In the genomic region with DNA sequence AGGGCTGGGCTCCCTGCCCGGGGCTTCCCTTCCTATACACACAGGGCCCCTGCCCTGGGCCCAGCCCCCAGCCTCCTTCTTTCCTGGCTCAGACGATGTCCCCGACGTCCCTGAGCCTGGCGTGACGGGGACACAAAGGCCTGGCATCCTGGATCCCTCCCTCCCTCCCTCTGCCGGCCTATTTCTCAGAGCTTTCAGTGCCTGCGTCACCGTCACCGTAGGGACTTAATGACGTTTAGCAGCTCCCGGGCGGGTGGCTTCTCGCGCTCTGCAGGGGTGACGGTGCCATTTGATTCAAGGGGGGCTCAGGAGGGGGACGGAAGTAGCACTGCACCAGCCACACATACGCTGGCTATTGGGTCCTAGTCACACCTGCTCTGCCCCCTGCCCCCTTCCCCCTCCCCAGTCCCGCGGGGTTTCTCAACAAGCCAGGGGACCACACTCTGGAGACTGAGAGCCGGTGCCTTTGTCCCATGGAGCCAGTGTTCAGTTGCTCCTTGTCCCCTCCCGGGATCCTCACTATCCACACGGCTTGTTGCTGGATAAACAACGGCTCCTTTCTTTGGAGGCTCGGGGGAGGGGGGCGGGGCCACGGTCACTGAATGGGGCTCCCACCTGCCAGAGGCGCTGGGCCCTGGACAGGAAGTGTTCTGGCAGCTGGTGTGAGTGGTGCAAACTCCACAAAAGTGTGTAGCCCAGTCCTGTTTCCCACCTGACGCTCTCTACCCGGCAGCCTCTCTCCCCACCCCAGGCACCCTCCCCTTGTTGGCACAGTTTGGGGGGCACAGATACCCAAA, we compare ENCODE assay signal across 8 cellular contexts.
DNase-seq lines count a peak whose midpoint lies in the region; ATAC-seq and TF ChIP-seq lines count a peak whose summit lies in the region.
"Not testable (repeated sequence)": the region's sequence is repeated elsewhere in the genome, so short reads cannot be mapped to it uniquely, and the experiment has no call there.

No MANE protein-coding gene starts in this region.

- H3K27me3 Mint-ChIP-seq in CD8-positive, alpha-beta T cell (ENCODE audit: low read depth); activated CD4-positive, alpha-beta T cell treated with anti-CD3 and anti-CD28 coated beads for 36 hours; activated naive CD8-positive, alpha-beta T cell treated with anti-CD3 and anti-CD28 coated beads, Interleukin-2, amount 10 ng/mL, durations not matched to agents 7 days and 5 days; natural killer cell (ENCODE audit: low read depth in 2 of 2); stimulated activated naive CD8-positive, alpha-beta T cell treated with anti-CD3 and anti-CD28 coated beads, Interleukin-15, amount 100 ng/mL, for 72 hours: not testable (repeated sequence)

- peak; percentile 92 for ATAC-seq in CD8-positive, alpha-beta T cell
- ATAC-seq in activated CD4-positive, alpha-beta T cell treated with anti-CD3 and anti-CD28 coated beads for 36 hours: peak; percentile 71
- peak; percentile 83 for ATAC-seq in activated naive CD8-positive, alpha-beta T cell treated with anti-CD3 and anti-CD28 coated beads, Interleukin-2, amount 10 ng/mL, durations not matched to agents 7 days and 5 days (ENCODE audit: low read depth)
- ATAC-seq in gastroesophageal sphincter (peak; percentile 28), left ventricle myocardium superior (peak; percentile 62), right lobe of liver (peak in 3 of 4 donors; percentile 9 to 67 (median 46)), natural killer cell (peak; percentile 93 to 94 (median 93))
- ATAC-seq in stimulated activated naive CD8-positive, alpha-beta T cell treated with anti-CD3 and anti-CD28 coated beads, Interleukin-15, amount 100 ng/mL, for 72 hours: peak; percentile 72

- POLR2A ChIA-PET in CD8-positive, alpha-beta T cell (lab: Charles Lee); activated CD4-positive, alpha-beta T cell treated with anti-CD3 and anti-CD28 coated beads for 36 hours (lab: Charles Lee); activated naive CD8-positive, alpha-beta T cell treated with anti-CD3 and anti-CD28 coated beads, Interleukin-2, amount 10 ng/mL, durations not matched to agents 7 days and 5 days (lab: Charles Lee): not testable (repeated sequence)

- H3K9me3 ChIP-seq in CD8-positive, alpha-beta T cell (ENCODE audit: low read length); gastroesophageal sphincter; right lobe of liver: not testable (repeated sequence)

- not testable (repeated sequence) for H3K4me1 Mint-ChIP-seq in CD8-positive, alpha-beta T cell (ENCODE audit: low read depth); activated CD4-positive, alpha-beta T cell treated with anti-CD3 and anti-CD28 coated beads for 36 hours; activated naive CD8-positive, alpha-beta T cell treated with anti-CD3 and anti-CD28 coated beads, Interleukin-2, amount 10 ng/mL, durations not matched to agents 7 days and 5 days; natural killer cell; stimulated activated naive CD8-positive, alpha-beta T cell treated with anti-CD3 and anti-CD28 coated beads, Interleukin-15, amount 100 ng/mL, for 72 hours

- not testable (repeated sequence) for DNase-seq in CD8-positive, alpha-beta T cell; activated CD4-positive, alpha-beta T cell treated with anti-CD3 and anti-CD28 coated beads for 36 hours; left ventricle myocardium superior; natural killer cell; stimulated activated naive CD8-positive, alpha-beta T cell treated with anti-CD3 and anti-CD28 coated beads, Interleukin-15, amount 100 ng/mL, for 72 hours
- DNase-seq in activated naive CD8-positive, alpha-beta T cell treated with anti-CD3 and anti-CD28 coated beads, Interleukin-2, amount 10 ng/mL, durations not matched to agents 7 days and 5 days: peak; percentile 1
- peak in 1 of 3 donors; percentile 3 for DNase-seq in right lobe of liver

- H3K9me3 Mint-ChIP-seq in CD8-positive, alpha-beta T cell; activated CD4-positive, alpha-beta T cell treated with anti-CD3 and anti-CD28 coated beads for 36 hours (ENCODE audit: low read depth); activated naive CD8-positive, alpha-beta T cell treated with anti-CD3 and anti-CD28 coated beads, Interleukin-2, amount 10 ng/mL, durations not matched to agents 7 days and 5 days; natural killer cell; stimulated activated naive CD8-positive, alpha-beta T cell treated with anti-CD3 and anti-CD28 coated beads, Interleukin-15, amount 100 ng/mL, for 72 hours: not testable (repeated sequence)

- H3K36me3 ChIP-seq in CD8-positive, alpha-beta T cell (ENCODE audit: insufficient read depth, low read length); gastroesophageal sphincter; right lobe of liver: not testable (repeated sequence)

- CTCF ChIA-PET in CD8-positive, alpha-beta T cell (lab: Charles Lee); activated CD4-positive, alpha-beta T cell treated with anti-CD3 and anti-CD28 coated beads for 36 hours (lab: Charles Lee): not testable (repeated sequence)

- TF ChIP-seq EP300 in gastroesophageal sphincter (IDR thresholded peaks at IDR 0.05): not testable (repeated sequence)

- no CpG with 5 or more reads among the region's 30 CpGs for WGBS in gastroesophageal sphincter (ENCODE audit: low coverage in 1 of 2), 2 donors
- no CpG with 5 or more reads among the region's 30 CpGs for whole genome bisulfite sequencing in right lobe of liver (ENCODE audit: insufficient coverage, low coverage, low lambda C conversion rate, missing lambda C conversion rate)

- H3K4me3 Mint-ChIP-seq in CD8-positive, alpha-beta T cell; activated CD4-positive, alpha-beta T cell treated with anti-CD3 and anti-CD28 coated beads for 36 hours; activated naive CD8-positive, alpha-beta T cell treated with anti-CD3 and anti-CD28 coated beads, Interleukin-2, amount 10 ng/mL, durations not matched to agents 7 days and 5 days; natural killer cell; stimulated activated naive CD8-positive, alpha-beta T cell treated with anti-CD3 and anti-CD28 coated beads, Interleukin-15, amount 100 ng/mL, for 72 hours: not testable (repeated sequence)

- TF ChIP-seq CTCF in CD8-positive, alpha-beta T cell (IDR thresholded peaks at IDR 0.05); gastroesophageal sphincter (IDR thresholded peaks at IDR 0.05); right lobe of liver (IDR thresholded peaks at IDR 0.05); natural killer cell (IDR thresholded peaks at IDR 0.05): not testable (repeated sequence)

- H3K27me3 ChIP-seq in CD8-positive, alpha-beta T cell (ENCODE audit: insufficient read depth, low read length); gastroesophageal sphincter; right lobe of liver: not testable (repeated sequence)

- H3K4me3 ChIP-seq in CD8-positive, alpha-beta T cell (ENCODE audit: low read depth, low read length); gastroesophageal sphincter; right lobe of liver: not testable (repeated sequence)

- H3K36me3 Mint-ChIP-seq in CD8-positive, alpha-beta T cell; activated CD4-positive, alpha-beta T cell treated with anti-CD3 and anti-CD28 coated beads for 36 hours (ENCODE audit: low read depth); activated naive CD8-positive, alpha-beta T cell treated with anti-CD3 and anti-CD28 coated beads, Interleukin-2, amount 10 ng/mL, durations not matched to agents 7 days and 5 days; natural killer cell: not testable (repeated sequence)

- H3K27ac ChIP-seq in CD8-positive, alpha-beta T cell (ENCODE audit: low read depth, low read length); gastroesophageal sphincter; right lobe of liver: not testable (repeated sequence)

- not testable (repeated sequence) for H3K27ac Mint-ChIP-seq in CD8-positive, alpha-beta T cell; activated CD4-positive, alpha-beta T cell treated with anti-CD3 and anti-CD28 coated beads for 36 hours; activated naive CD8-positive, alpha-beta T cell treated with anti-CD3 and anti-CD28 coated beads, Interleukin-2, amount 10 ng/mL, durations not matched to agents 7 days and 5 days; natural killer cell; stimulated activated naive CD8-positive, alpha-beta T cell treated with anti-CD3 and anti-CD28 coated beads, Interleukin-15, amount 100 ng/mL, for 72 hours

- intact Hi-C loops in CD8-positive, alpha-beta T cell (cut with DNase I, micrococcal nuclease); activated CD4-positive, alpha-beta T cell treated with anti-CD3 and anti-CD28 coated beads for 36 hours (cut with DNase I, micrococcal nuclease); left ventricle myocardium superior (cut with micrococcal nuclease); right lobe of liver (cut with DNase I); natural killer cell (cut with micrococcal nuclease): not testable (repeated sequence)

- TF ChIP-seq POLR2A in gastroesophageal sphincter (IDR thresholded peaks at IDR 0.05); right lobe of liver (IDR thresholded peaks at IDR 0.05): not testable (repeated sequence)

- not testable (repeated sequence) for H3K4me1 ChIP-seq in CD8-positive, alpha-beta T cell (ENCODE audit: insufficient read depth, low read length); gastroesophageal sphincter; right lobe of liver

Comparison
In these comparisons a context has a peak if more than half of its experiments do, and no peak if none do; other contexts are left out.
1. ATAC-seq: peak in every context shown above with its lines; median percentile 93 in natural killer cell; 92 in CD8-positive, alpha-beta T cell; 83 in activated naive CD8-positive, alpha-beta T cell treated with anti-CD3 and anti-CD28 coated beads, Interleukin-2, amount 10 ng/mL, durations not matched to agents 7 days and 5 days; 72 in stimulated activated naive CD8-positive, alpha-beta T cell treated with anti-CD3 and anti-CD28 coated beads, Interleukin-15, amount 100 ng/mL, for 72 hours; 71 in activated CD4-positive, alpha-beta T cell treated with anti-CD3 and anti-CD28 coated beads for 36 hours; 62 in left ventricle myocardium superior; 46 in right lobe of liver; 28 in gastroesophageal sphincter.